ENCODE assay signal across 12 cellular contexts in genomic region chr5:14168793-14169262, GRCh38. TPM values are rescaled to one million over a fixed set of nuclear protein-coding genes. Genes with fewer than 3 reads are reported as not detected.
DNase-seq lines count a peak whose midpoint lies in the region; ATAC-seq and TF ChIP-seq lines count a peak whose summit lies in the region.
"Had no signal": no experiment of that assay in that cellular context is flagged by ENCODE, and none has a peak within 500 bp of the region (broad histone marks: within the 10 kb centered on the region; RNA-seq: fewer than 3 reads in every experiment).

No MANE protein-coding gene starts in this region.

- peaks cover 4% of the 10 kb centered on the region for H3K27me3 Mint-ChIP-seq in endothelial cell (ENCODE audit: unreplicated experiment)
- no peaks in the 10 kb centered on the region for H3K27me3 Mint-ChIP-seq in stimulated activated memory B cell treated with anti-CD40 and anti-IgM and Interleukin-4, amounts not matched to agents 10 μg/mL and 1 μg/mL and 100 μg/mL, for 72 hours

- H3K27me3 ChIP-seq in SK-N-SH (ENCODE audit: insufficient read depth) = no peaks in the 10 kb centered on the region
- H3K27me3 ChIP-seq in IMR-90 (ENCODE audit: control insufficient read depth, insufficient read depth, low read length) = no peaks in the 10 kb centered on the region
- H3K27me3 ChIP-seq: heart left ventricle, neural progenitor cell, uterus had no signal

- TF ChIP-seq EP300 in SK-N-SH (IDR thresholded peaks at IDR 0.05; ENCODE audit: borderline replicate concordance in 1 of 2, low read depth in 1 of 2, low read length in 1 of 2) = no peak

- peaks cover 5% of the 10 kb centered on the region for H3K36me3 Mint-ChIP-seq in endothelial cell (ENCODE audit: low read depth, unreplicated experiment)
- H3K36me3 Mint-ChIP-seq in stimulated activated memory B cell treated with anti-CD40 and anti-IgM and Interleukin-4, amounts not matched to agents 10 μg/mL and 1 μg/mL and 100 μg/mL, for 72 hours = peaks cover 11% of the 10 kb centered on the region

- no peaks in the 10 kb centered on the region for H3K9me3 ChIP-seq in SK-N-SH
- H3K9me3 ChIP-seq in IMR-90 (ENCODE audit: control insufficient read depth, insufficient read depth, low read length) = peaks cover 2% of the 10 kb centered on the region; the same call in 1 of the 2 replicates
- H3K9me3 ChIP-seq: uterus had no signal

- peaks cover 100% of the 10 kb centered on the region for H3K79me2 ChIP-seq in SK-N-SH (ENCODE audit: insufficient read depth)

- POLR2A ChIA-PET in SK-N-SH (lab: Yijun Ruan, JAX) = no interaction called here
- POLR2A ChIA-PET in IMR-90 (lab: Charles Lee; ENCODE audit: unreplicated experiment) = no interaction called here

- peaks cover 98% of the 10 kb centered on the region for H4K20me1 ChIP-seq in SK-N-SH (ENCODE audit: insufficient read depth)
- peaks cover 85% of the 10 kb centered on the region for H4K20me1 ChIP-seq in IMR-90 (ENCODE audit: insufficient read depth, low read length)

- H3K4me1 ChIP-seq in SK-N-SH (ENCODE audit: control insufficient read depth in 1 of 2, insufficient read depth in 2 of 2, low read depth in 1 of 2, low read length in 1 of 2) (peaks cover 23 to 61% of the 10 kb centered on the region in 2 experiments), IMR-90 (ENCODE audit: control insufficient read depth, insufficient read depth, low read length) (peaks cover 43% of the 10 kb centered on the region)

- no peaks in the 10 kb centered on the region for H3K9me2 ChIP-seq in SK-N-SH

- no peak overlapping the region for H3K4me3 Mint-ChIP-seq in endothelial cell (ENCODE audit: unreplicated experiment)
- H3K4me3 Mint-ChIP-seq in stimulated activated memory B cell treated with anti-CD40 and anti-IgM and Interleukin-4, amounts not matched to agents 10 μg/mL and 1 μg/mL and 100 μg/mL, for 72 hours = peak overlapping the region; percentile 82
- H3K4me3 Mint-ChIP-seq: neural progenitor cell had no signal

- no peaks in the 10 kb centered on the region for H3K9me3 Mint-ChIP-seq in endothelial cell (ENCODE audit: unreplicated experiment)
- H3K9me3 Mint-ChIP-seq in stimulated activated memory B cell treated with anti-CD40 and anti-IgM and Interleukin-4, amounts not matched to agents 10 μg/mL and 1 μg/mL and 100 μg/mL, for 72 hours = peaks cover 3% of the 10 kb centered on the region

- peak overlapping the region in 1 of 2 experiments; percentile 80; a peak in 1 of 4 replicates for H3K27ac ChIP-seq in SK-N-SH (ENCODE audit: low read depth in 2 of 2, low read length in 1 of 2)
- peak overlapping the region; percentile 90 for H3K27ac ChIP-seq in IMR-90 (ENCODE audit: insufficient read depth, low read length)
- H3K27ac ChIP-seq: neural progenitor cell had no signal

- no peak overlapping the region for H2AK9ac ChIP-seq in IMR-90 (replicated peaks; ENCODE audit: low read depth, low read length, poor library complexity)

- no peak overlapping the region for H3K9ac ChIP-seq in SK-N-SH
- H3K9ac ChIP-seq in IMR-90 (ENCODE audit: low read depth, low read length) = no peak overlapping the region
- H3K9ac ChIP-seq: neural progenitor cell had no signal

- ATAC-seq in SK-N-SH treated with all-trans-retinoic acid at 6 μM for 48 hours (no peak), IMR-90 (ENCODE audit: low read depth) (no peak)
- no peak for ATAC-seq in stimulated activated memory B cell treated with anti-CD40 and anti-IgM and Interleukin-4, amounts not matched to agents 10 μg/mL and 1 μg/mL and 100 μg/mL, for 72 hours

- H3K27ac Mint-ChIP-seq in endothelial cell (ENCODE audit: unreplicated experiment) = peak overlapping the region; percentile 17
- H3K27ac Mint-ChIP-seq in stimulated activated memory B cell treated with anti-CD40 and anti-IgM and Interleukin-4, amounts not matched to agents 10 μg/mL and 1 μg/mL and 100 μg/mL, for 72 hours = peak overlapping the region; percentile 94
- H3K27ac Mint-ChIP-seq: neural progenitor cell had no signal

- peaks cover 32% of the 10 kb centered on the region for H3F3A ChIP-seq in SK-N-SH (replicated peaks; ENCODE audit: insufficient read depth)

- DNase-seq in SK-N-SH (no peak), IMR-90 (no peak), endothelial cell (ENCODE audit: low spot score) (no peak), NCI-H446 treated with DMSO at 0.1 percent for 48 hours (lab: John Stamatoyannopoulos, UW) (no peak), KG1 (lab: John Stamatoyannopoulos, UW) (no peak)
- DNase-seq in stimulated activated naive CD4-positive, alpha-beta T cell (lab: John Stamatoyannopoulos, UW) = no peak
- DNase-seq: heart left ventricle, SHP77 treated with DMSO at 0.1 percent for 48 hours, uterus had no signal

- peak overlapping the region; percentile 63 for H2BK20ac ChIP-seq in IMR-90 (ENCODE audit: low read depth, low read length)

- H3K56ac ChIP-seq in IMR-90 (ENCODE audit: extremely low read depth, insufficient read depth, low read length) = no peak overlapping the region

- TF ChIP-seq POLR2A in IMR-90 (IDR thresholded peaks at IDR 0.05; ENCODE audit: low read depth, low read length) = no peak

- H2AFZ ChIP-seq in SK-N-SH (ENCODE audit: low read depth) (no peak overlapping the region), IMR-90 (replicated peaks; ENCODE audit: low read length, poor library complexity) (no peak overlapping the region)
- H2AFZ ChIP-seq: neural progenitor cell had no signal

- H3K23ac ChIP-seq in IMR-90 (ENCODE audit: low read depth, low read length) = peak overlapping the region; percentile 51; the same call in 1 of the 2 replicates

- peak overlapping the region; percentile 78; the same call in 2 of the 3 replicates for H2BK15ac ChIP-seq in IMR-90 (ENCODE audit: low read depth, low read length)

- H3K18ac ChIP-seq in IMR-90 (ENCODE audit: low read depth, low read length) = peak overlapping the region; percentile 58

- TF ChIP-seq RAD21 in SK-N-SH (IDR thresholded peaks at IDR 0.05; ENCODE audit: low read length) (no peak), IMR-90 (IDR thresholded peaks at IDR 0.05; ENCODE audit: low read length) (no peak)

- H2AK5ac ChIP-seq in IMR-90 (ENCODE audit: low read depth, low read length) = peak overlapping the region; percentile 78

- in situ Hi-C loops in IMR-90 (cut with MboI; ENCODE audit: low sequenced_read_pairs) = no loop called here

- H3K9me1 ChIP-seq in IMR-90 (ENCODE audit: insufficient read depth, low read length) = peaks cover 34% of the 10 kb centered on the region

- H3K4me2 ChIP-seq in SK-N-SH = peak overlapping the region; percentile 2; the same call in 1 of the 2 replicates
- H3K4me2 ChIP-seq in IMR-90 (ENCODE audit: low read depth, low read length) = peak overlapping the region; percentile 30; the same call in 1 of the 2 replicates
- H3K4me2 ChIP-seq: neural progenitor cell had no signal

- intact Hi-C loops in IMR-90 (cut with micrococcal nuclease) = no loop called here

- peak overlapping the region; percentile 85 for H3K4ac ChIP-seq in IMR-90 (ENCODE audit: low read depth, low read length)

- peaks cover 3 to 8% of the 10 kb centered on the region in 2 experiments for H3K36me3 ChIP-seq in SK-N-SH (replicated peaks in 1 of 2; ENCODE audit: control insufficient read depth in 1 of 2, insufficient read depth in 2 of 2, low read length in 1 of 2)
- peaks cover 18% of the 10 kb centered on the region for H3K36me3 ChIP-seq in IMR-90 (ENCODE audit: control insufficient read depth, insufficient read depth, low read length)
- H3K36me3 ChIP-seq: heart left ventricle, neural progenitor cell, uterus had no signal

- H4K5ac ChIP-seq in IMR-90 (ENCODE audit: low read depth, low read length) = peak overlapping the region; percentile 69

- peaks cover 0 to 26% of the 10 kb centered on the region in 2 experiments; a peak in 2 of 4 replicates for H3K79me1 ChIP-seq in IMR-90 (ENCODE audit: low read depth in 1 of 2, low read length in 2 of 2)

- dilution Hi-C loops in IMR-90 (cut with HindIII; ENCODE audit: low sequenced_read_pairs, unreplicated experiment) = no loop called here

- H3K4me3 ChIP-seq in SK-N-SH (ENCODE audit: low read depth in 2 of 2, low read length in 1 of 2) (no peak overlapping the region), IMR-90 (ENCODE audit: insufficient read depth, low read depth, low read length) (no peak overlapping the region)
- H3K4me3 ChIP-seq: heart left ventricle, neural progenitor cell, uterus had no signal

- CTCF ChIA-PET in SK-N-SH (lab: Yijun Ruan, JAX) (interaction anchor here (0.7 kb wide), 1 partner anchor 101 kb away, joined by 4 read pairs; no protein-coding TSS in a partner anchor), IMR-90 (lab: Yijun Ruan, JAX) (no interaction called here)

- 91% methylated on average over 7 of the region's 7 CpGs for WGBS in SK-N-SH (ENCODE audit: low lambda C conversion rate)
- WGBS in IMR-90 (ENCODE audit: extremely low coverage in 2 of 2, insufficient read length in 1 of 2), 2 experiments = 100% methylated on average over 4 of the region's 7 CpGs; no CpG with 5 or more reads in 1 of the 2 experiments

- H2BK5ac ChIP-seq in IMR-90 (ENCODE audit: low read depth, low read length, poor library complexity, severe bottlenecking) = peak overlapping the region; percentile 90

- TF ChIP-seq CTCF in SK-N-SH (IDR thresholded peaks at IDR 0.05) (no peak), IMR-90 (conservative IDR thresholded peaks at IDR 0.05; ENCODE audit: low read depth, low read length) (no peak), endothelial cell (IDR thresholded peaks at IDR 0.05; ENCODE audit: unreplicated experiment) (no peak)

- H4K8ac ChIP-seq in IMR-90 (ENCODE audit: low read depth in 2 of 2, low read length in 2 of 2) = peak overlapping the region; percentile 19 to 73

- peak overlapping the region; percentile 55 for H2BK120ac ChIP-seq in IMR-90 (ENCODE audit: low read depth, low read length)

- peaks cover 79% of the 10 kb centered on the region for H3K4me1 Mint-ChIP-seq in endothelial cell (ENCODE audit: unreplicated experiment)
- peaks cover 86% of the 10 kb centered on the region for H3K4me1 Mint-ChIP-seq in stimulated activated memory B cell treated with anti-CD40 and anti-IgM and Interleukin-4, amounts not matched to agents 10 μg/mL and 1 μg/mL and 100 μg/mL, for 72 hours

- peak overlapping the region; percentile 38 for H4K91ac ChIP-seq in IMR-90 (ENCODE audit: insufficient read depth, low read depth, low read length)

- peak overlapping the region; percentile 84 for H3K14ac ChIP-seq in IMR-90 (replicated peaks; ENCODE audit: low read depth, low read length)

- no TSS peak for BruUV-seq in IMR-90 (replicated peaks; lab: Mats Ljungman, UMichigan)

TF ChIP-seq in IMR-90, 13 proteins besides CTCF, POLR2A, EP300 and RAD21 (continues in another document):
- no peak for TF ChIP-seq NFE2L2 (IDR thresholded peaks at IDR 0.05; ENCODE audit: low read depth, low read length)
- TF ChIP-seq RFX5 (IDR thresholded peaks at IDR 0.05; ENCODE audit: low read depth, low read length) = no peak
- TF ChIP-seq MXI1 (IDR thresholded peaks at IDR 0.05; ENCODE audit: borderline replicate concordance, low read depth, low read length) = no peak

RNA-seq across cellular contexts. Expression of gene TRIO, which starts 25.7 kb away (rescaled TPM):
- 225 and 229 TPM in 2 replicates for polyA plus RNA-seq in SK-N-SH (2012; rRNA removed)
- 101 and 117 TPM in 2 replicates for polyA plus RNA-seq in SK-N-SH (2012; cell fraction: cytosol; rRNA removed)
- polyA plus RNA-seq in SK-N-SH (2012; cell fraction: nucleus; rRNA removed) = 1,118 and 1,202 TPM in 2 replicates
- 487 and 522 TPM in 2 replicates for total RNA-seq in IMR-90 (2012; rRNA removed)
- 206 and 225 TPM in 2 replicates for polyA plus RNA-seq in IMR-90 (2012; rRNA removed)
- 126 and 196 TPM in 2 replicates for polyA plus RNA-seq in IMR-90 (2012; cell fraction: cytosol; rRNA removed)
- 1,045 and 1,428 TPM in 2 replicates for polyA plus RNA-seq in IMR-90 (2012; cell fraction: nucleus; rRNA removed; ENCODE audit: low replicate concordance)
- 229 TPM for total RNA-seq in endothelial cell (ENCODE audit: unreplicated experiment)
